In the genomic region with DNA sequence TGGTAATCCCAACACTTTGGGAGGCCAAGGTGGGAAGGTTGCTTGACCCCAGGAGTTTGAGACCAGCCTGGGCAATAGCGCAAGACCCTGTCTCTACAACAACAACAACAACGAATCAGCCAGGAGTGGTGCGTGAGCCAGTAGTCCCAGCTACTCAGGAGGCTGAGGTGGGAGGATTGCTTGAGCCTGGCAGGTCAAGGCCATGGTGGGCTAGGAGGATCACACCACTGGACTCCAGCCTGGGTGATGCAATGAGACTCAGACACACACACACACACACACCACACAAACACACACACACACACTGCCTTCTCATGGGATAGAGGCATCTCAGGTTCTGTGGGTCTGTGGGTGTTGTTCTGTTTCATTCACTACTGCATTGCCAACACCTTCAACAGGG, we compare ENCODE assay signal across 17 cellular contexts.
DNase-seq lines count a peak whose midpoint lies in the region; ATAC-seq, FAIRE-seq and TF ChIP-seq lines count a peak whose summit lies in the region.
"Had no signal": no experiment of that assay in that cellular context is flagged by ENCODE, and none has a peak within 500 bp of the region (broad histone marks: within the 10 kb centered on the region; RNA-seq: fewer than 3 reads in every experiment).

No MANE protein-coding gene starts in this region.

- H2AK5ac ChIP-seq in IMR-90 (ENCODE audit: low read depth, low read length): no peak overlapping the region
- H2AK5ac ChIP-seq in trophoblast cell (ENCODE audit: low read length): peak overlapping the region; percentile 51

- H3K36me3 ChIP-seq in IMR-90 (ENCODE audit: control insufficient read depth, insufficient read depth, low read length): peaks cover 21% of the 10 kb centered on the region
- H3K36me3 ChIP-seq in HepG2 (replicated peaks in 1 of 2; ENCODE audit: control insufficient read depth in 1 of 2, insufficient read depth in 2 of 2, low read length in 2 of 2): no peaks in the 10 kb centered on the region
- no peaks in the 10 kb centered on the region for H3K36me3 ChIP-seq in trophoblast cell (ENCODE audit: control insufficient read depth in 1 of 2, insufficient read depth in 2 of 2, low read length in 2 of 2)
- no peaks in the 10 kb centered on the region for H3K36me3 ChIP-seq in transverse colon
- no peaks in the 10 kb centered on the region for H3K36me3 ChIP-seq in effector memory CD4-positive, alpha-beta T cell (ENCODE audit: control insufficient read depth, insufficient read depth, low read length)
- H3K36me3 ChIP-seq: HAP-1 had no signal

- TF ChIP-seq POLR2A in IMR-90 (IDR thresholded peaks at IDR 0.05; ENCODE audit: low read depth, low read length) (no peak), HepG2 (IDR thresholded peaks at IDR 0.05; ENCODE audit: insufficient read depth in 1 of 2, low read depth in 2 of 2, low read length in 2 of 2) (no peak), transverse colon (IDR thresholded peaks at IDR 0.05) (no peak)

- no CpG with 5 or more reads among the region's 3 CpGs for WGBS in IMR-90 (ENCODE audit: extremely low coverage in 2 of 2, insufficient read length in 1 of 2), 2 experiments
- WGBS in HepG2 (ENCODE audit: low lambda C conversion rate): 87% methylated on average over 3 of the region's 3 CpGs
- no CpG with 5 or more reads among the region's 3 CpGs for WGBS in trophoblast cell (ENCODE audit: extremely low coverage, insufficient coverage, insufficient read length)
- 89% methylated on average over 3 of the region's 3 CpGs; no CpG with 5 or more reads in 1 of the 2 donors for WGBS in transverse colon (ENCODE audit: low coverage in 1 of 2), 2 donors

- H3K18ac ChIP-seq in IMR-90 (ENCODE audit: low read depth, low read length): no peak overlapping the region
- peak overlapping the region; percentile 58 for H3K18ac ChIP-seq in trophoblast cell (ENCODE audit: low read length)

- no peak overlapping the region for H2AK9ac ChIP-seq in IMR-90 (replicated peaks; ENCODE audit: low read depth, low read length, poor library complexity)

- no peaks in the 10 kb centered on the region for H3K79me1 ChIP-seq in IMR-90 (ENCODE audit: low read depth in 1 of 2, low read length in 2 of 2)
- H3K79me1 ChIP-seq in trophoblast cell (ENCODE audit: low read length): no peaks in the 10 kb centered on the region

- TF ChIP-seq EP300 in HepG2 (IDR thresholded peaks at IDR 0.05; ENCODE audit: low read depth in 2 of 2, low read length in 2 of 2): no peak
- no peak for TF ChIP-seq EP300 in HepG2 (CRISPR knock-in tag; IDR thresholded peaks at IDR 0.05; ENCODE audit: borderline replicate concordance)
- TF ChIP-seq EP300 in transverse colon (IDR thresholded peaks at IDR 0.05; ENCODE audit: low read depth): no peak

- H3K14ac ChIP-seq in IMR-90 (replicated peaks; ENCODE audit: low read depth, low read length) (0 out of 2 replicates have a peak overlapping the region, but pooled peaks have one; percentile 21), trophoblast cell (ENCODE audit: low read length) (peak overlapping the region; percentile 45)

- FAIRE-seq in HepG2 (lab: Jason Lieb, UNC): no peak
- FAIRE-seq: G401.6, GM12891, HTR-8/SVneo had no signal

- ATAC-seq in IMR-90 (ENCODE audit: low read depth): no peak
- ATAC-seq in HepG2: no peak
- ATAC-seq in stimulated activated naive CD8-positive, alpha-beta T cell treated with anti-CD3 and anti-CD28 coated beads, Interleukin-15, Interleukin-2, amounts not matched to agents 100 U/mL and 50 U/mL, for 24 hours: no peak

- H3K23ac ChIP-seq in IMR-90 (ENCODE audit: low read depth, low read length): no peak overlapping the region
- no peak overlapping the region for H3K23ac ChIP-seq in trophoblast cell (ENCODE audit: low read length)

- H2BK12ac ChIP-seq in trophoblast cell (ENCODE audit: low read length): peak overlapping the region; percentile 30

- H3K4me2 ChIP-seq in IMR-90 (ENCODE audit: low read depth, low read length) (no peak overlapping the region), HepG2 (ENCODE audit: low read depth, low read length) (no peak overlapping the region), trophoblast cell (ENCODE audit: low read length) (no peak overlapping the region)
- H3K4me2 ChIP-seq: GM23338 had no signal

- no peak overlapping the region for H2BK15ac ChIP-seq in IMR-90 (ENCODE audit: low read depth, low read length)

- dilution Hi-C loops in IMR-90 (cut with HindIII; ENCODE audit: low sequenced_read_pairs, unreplicated experiment): no loop called here

- H2BK5ac ChIP-seq in IMR-90 (ENCODE audit: low read depth, low read length, poor library complexity, severe bottlenecking) (no peak overlapping the region), trophoblast cell (ENCODE audit: low read depth, low read length, poor library complexity) (peak overlapping the region; percentile 18)

- BruUV-seq in IMR-90 (replicated peaks; lab: Mats Ljungman, UMichigan) (no TSS peak), HepG2 (replicated peaks; lab: Mats Ljungman, UMichigan) (no TSS peak)

- no peak overlapping the region for H3K56ac ChIP-seq in IMR-90 (ENCODE audit: extremely low read depth, insufficient read depth, low read length)

- H2AFZ ChIP-seq in IMR-90 (replicated peaks; ENCODE audit: low read length, poor library complexity) (no peak overlapping the region), HepG2 (ENCODE audit: low read length) (no peak overlapping the region), trophoblast cell (ENCODE audit: insufficient read depth, low read length, poor library complexity) (no peak overlapping the region)
- H2AFZ ChIP-seq: GM23338 had no signal

- no peak overlapping the region for H4K5ac ChIP-seq in IMR-90 (ENCODE audit: low read depth, low read length)

- in situ Hi-C loops in IMR-90 (cut with MboI; ENCODE audit: low sequenced_read_pairs): no loop called here
- in situ Hi-C loops in HepG2 (cut with HindIII; ENCODE audit: extremely low pct_ligation_motif_present, low pct_unique_long_range_greater_than_20kb): no loop called here
- in situ Hi-C loops in transverse colon (cut with MboI; ENCODE audit: low pct_ligation_motif_present in 1 of 4, low pct_unique_long_range_greater_than_20kb in 1 of 4, low sequenced_read_pairs in 3 of 4): no loop called here

- no peak for TF ChIP-seq RAD21 in IMR-90 (IDR thresholded peaks at IDR 0.05; ENCODE audit: low read length)
- no peak for TF ChIP-seq RAD21 in HepG2 (CRISPR knock-in tag; IDR thresholded peaks at IDR 0.05)

- no peak overlapping the region for H4K8ac ChIP-seq in IMR-90 (ENCODE audit: low read depth in 2 of 2, low read length in 2 of 2)
- H4K8ac ChIP-seq in trophoblast cell (ENCODE audit: low read depth, low read length): peak overlapping the region; percentile 8

- H3K9ac ChIP-seq in IMR-90 (ENCODE audit: low read depth, low read length) (no peak overlapping the region), HepG2 (ENCODE audit: insufficient read depth, low read depth, low read length) (no peak overlapping the region), trophoblast cell (ENCODE audit: low read length) (no peak overlapping the region)

- peaks cover 9% of the 10 kb centered on the region; the same call in 1 of the 2 replicates for H3K9me1 ChIP-seq in IMR-90 (ENCODE audit: insufficient read depth, low read length)

- no peak overlapping the region for H4K12ac ChIP-seq in trophoblast cell (ENCODE audit: low read depth, low read length)

- no peak overlapping the region for H2BK20ac ChIP-seq in IMR-90 (ENCODE audit: low read depth, low read length)

- CTCF ChIA-PET in IMR-90 (lab: Yijun Ruan, JAX) (no interaction called here), HepG2 (lab: Yijun Ruan, JAX; ENCODE audit: low intra/inter-chr PET ratio, low total read pairs) (no interaction called here)

- H3K9me3 ChIP-seq in IMR-90 (ENCODE audit: control insufficient read depth, insufficient read depth, low read length): no peaks in the 10 kb centered on the region
- no peaks in the 10 kb centered on the region for H3K9me3 ChIP-seq in HepG2 (ENCODE audit: low read length)
- peaks cover 2% of the 10 kb centered on the region for H3K9me3 ChIP-seq in trophoblast cell (ENCODE audit: insufficient read depth, low read depth, low read length)
- H3K9me3 ChIP-seq in transverse colon: no peaks in the 10 kb centered on the region
- no peaks in the 10 kb centered on the region for H3K9me3 ChIP-seq in effector memory CD4-positive, alpha-beta T cell (ENCODE audit: control insufficient read depth, low read length)
- H3K9me3 ChIP-seq: BE2C, HAP-1 had no signal

- POLR2A ChIA-PET in IMR-90 (lab: Charles Lee; ENCODE audit: unreplicated experiment) (no interaction called here), HepG2 (lab: Yijun Ruan, JAX) (no interaction called here)

- H3K79me2 ChIP-seq in HepG2 (ENCODE audit: insufficient read depth, low read length) (no peaks in the 10 kb centered on the region), trophoblast cell (ENCODE audit: control insufficient read depth, insufficient read depth, low read length, poor library complexity) (no peaks in the 10 kb centered on the region)

- H3K27me3 ChIP-seq in IMR-90 (ENCODE audit: control insufficient read depth, insufficient read depth, low read length): no peaks in the 10 kb centered on the region
- no peaks in the 10 kb centered on the region for H3K27me3 ChIP-seq in HepG2 (ENCODE audit: control insufficient read depth in 1 of 2, insufficient read depth in 2 of 2, low read length in 2 of 2)
- H3K27me3 ChIP-seq in trophoblast cell (ENCODE audit: insufficient read depth, low read length): no peaks in the 10 kb centered on the region
- H3K27me3 ChIP-seq in transverse colon: no peaks in the 10 kb centered on the region
- H3K27me3 ChIP-seq in effector memory CD4-positive, alpha-beta T cell (replicated peaks; ENCODE audit: control insufficient read depth, insufficient read depth, low read length, poor library complexity, severe bottlenecking): no peaks in the 10 kb centered on the region
- H3K27me3 ChIP-seq: BE2C had no signal

- H3K4ac ChIP-seq in IMR-90 (ENCODE audit: low read depth, low read length) (no peak overlapping the region), trophoblast cell (ENCODE audit: low read depth, low read length) (no peak overlapping the region)

- no peak for DNase-seq in IMR-90
- peak; percentile 29 for DNase-seq in amniotic epithelial cell (ENCODE audit: low read depth)
- DNase-seq in HepG2 (ENCODE audit: low spot score): no peak
- DNase-seq in trophoblast cell: no peak
- no peak for DNase-seq in transverse colon
- no peak for DNase-seq in posterior cingulate gyrus
- no peak for DNase-seq in stimulated activated naive CD8-positive, alpha-beta T cell treated with anti-CD3 and anti-CD28 coated beads, Interleukin-15, Interleukin-2, amounts not matched to agents 100 U/mL and 50 U/mL, for 24 hours
- DNase-seq in effector memory CD4-positive, alpha-beta T cell: no peak
- DNase-seq: BE2C; CD4-positive, alpha-beta memory T cell; DMS79 had no signal

- H2BK120ac ChIP-seq in IMR-90 (ENCODE audit: low read depth, low read length) (no peak overlapping the region), trophoblast cell (ENCODE audit: insufficient read depth, low read length, poor library complexity) (peak overlapping the region; percentile 4)

- intact Hi-C loops in IMR-90 (cut with micrococcal nuclease): no loop called here
- intact Hi-C loops in HepG2 (cut with micrococcal nuclease; ENCODE audit: unreplicated experiment): no loop called here
- intact Hi-C loops in transverse colon (cut with DNase I; ENCODE audit: low total_unique reads): no loop called here
- intact Hi-C loops in posterior cingulate gyrus (cut with DNase I): no loop called here

- no peak for TF ChIP-seq CTCF in IMR-90 (conservative IDR thresholded peaks at IDR 0.05; ENCODE audit: low read depth, low read length)
- no peak for TF ChIP-seq CTCF in HepG2 (CRISPR knock-in tag; IDR thresholded peaks at IDR 0.05)
- TF ChIP-seq CTCF in transverse colon (IDR thresholded peaks at IDR 0.05): no peak

- no peak overlapping the region for H3K4me3 ChIP-seq in IMR-90 (ENCODE audit: insufficient read depth, low read depth, low read length)
- H3K4me3 ChIP-seq in HepG2 (replicated peaks in 1 of 3; ENCODE audit: insufficient read depth in 1 of 3, low read depth in 2 of 3, low read length in 3 of 3): no peak overlapping the region
- H3K4me3 ChIP-seq in trophoblast cell (ENCODE audit: low read depth, low read length): no peak overlapping the region
- H3K4me3 ChIP-seq in transverse colon: no peak overlapping the region
- H3K4me3 ChIP-seq in effector memory CD4-positive, alpha-beta T cell (ENCODE audit: insufficient read depth, low read depth, low read length, poor library complexity, severe bottlenecking): no peak overlapping the region
- H3K4me3 ChIP-seq: GM23338, HAP-1 had no signal

- peaks cover 4% of the 10 kb centered on the region; the same call in 1 of the 2 replicates for H4K20me1 ChIP-seq in IMR-90 (ENCODE audit: insufficient read depth, low read length)
- H4K20me1 ChIP-seq in HepG2 (ENCODE audit: insufficient read depth, low read length): no peaks in the 10 kb centered on the region

- no peak overlapping the region for H4K91ac ChIP-seq in IMR-90 (ENCODE audit: insufficient read depth, low read depth, low read length)
- H4K91ac ChIP-seq in trophoblast cell (ENCODE audit: low read depth, low read length): peak overlapping the region; percentile 71

- H3K4me1 ChIP-seq in IMR-90 (ENCODE audit: control insufficient read depth, insufficient read depth, low read length) (peaks cover 6% of the 10 kb centered on the region), HepG2 (ENCODE audit: insufficient read depth, low read length) (no peaks in the 10 kb centered on the region), trophoblast cell (ENCODE audit: control insufficient read depth in 1 of 2, insufficient read depth in 2 of 2, low read length in 2 of 2) (peaks cover 0 to 18% of the 10 kb centered on the region in 2 experiments), transverse colon (peaks cover 0 to 5% (median 2%) of the 10 kb centered on the region in 4 donors)
- no peaks in the 10 kb centered on the region for H3K4me1 ChIP-seq in effector memory CD4-positive, alpha-beta T cell (ENCODE audit: control insufficient read depth, insufficient read depth, low read length, poor library complexity, severe bottlenecking)

- H3K27ac ChIP-seq in IMR-90 (ENCODE audit: insufficient read depth, low read length): no peak overlapping the region
- H3K27ac ChIP-seq in HepG2 (ENCODE audit: extremely low read length, insufficient read depth, low read length): no peak overlapping the region
- no peak overlapping the region for H3K27ac ChIP-seq in trophoblast cell (ENCODE audit: low read depth, low read length)
- no peak overlapping the region for H3K27ac ChIP-seq in transverse colon
- no peak overlapping the region for H3K27ac ChIP-seq in effector memory CD4-positive, alpha-beta T cell (ENCODE audit: insufficient read depth, low read length, poor library complexity, severe bottlenecking)
- H3K27ac ChIP-seq: C4-2B had no signal
